ENCODE assay signal across 18 cellular contexts in the genomic region with DNA sequence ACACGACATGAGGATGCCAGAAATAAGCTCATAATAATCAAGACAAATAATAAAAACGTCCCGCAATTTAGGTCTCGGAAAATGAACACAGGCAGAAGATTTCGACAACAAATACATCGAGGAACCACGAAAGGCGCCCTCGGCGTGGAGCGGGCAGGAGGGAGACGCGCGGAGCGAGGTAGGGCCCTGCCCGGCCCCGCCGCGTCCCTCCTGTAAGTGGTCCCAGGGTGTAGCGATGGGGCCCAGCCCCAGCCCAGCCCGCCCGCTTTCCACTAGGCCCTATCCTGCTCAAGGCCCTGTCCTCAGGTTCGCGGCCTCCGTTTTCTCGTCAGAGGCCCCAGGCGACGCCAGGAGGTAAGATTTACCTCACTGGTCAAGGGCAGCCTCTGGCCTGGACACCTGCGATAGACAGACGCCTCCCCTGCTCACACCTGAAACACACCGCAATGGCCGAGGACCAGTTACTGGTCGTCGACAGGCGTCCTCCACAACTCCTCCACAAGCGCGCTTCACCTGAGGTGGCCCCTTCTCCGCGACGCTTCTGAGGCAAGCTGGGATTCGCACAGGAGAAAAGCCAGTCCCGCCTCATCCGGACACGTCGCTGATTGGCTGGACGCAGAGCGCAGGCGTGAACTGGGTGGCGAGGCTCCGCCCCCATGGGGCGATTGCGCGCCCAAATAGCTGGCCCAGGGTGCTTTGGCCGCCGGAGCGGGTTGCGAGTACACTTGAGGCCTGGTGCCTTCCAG. TPM values are rescaled to one million over a fixed set of nuclear protein-coding genes. Genes with fewer than 3 reads are reported as not detected.
"Had no signal": no experiment of that assay in that cellular context is flagged by ENCODE, and none has a peak within 500 bp of the region (broad histone marks: within the 10 kb centered on the region; RNA-seq: fewer than 3 reads in every experiment).

A gene (minus strand): TSS at position 543 of the 746 bp plus-strand sequence. CDS start 1,527 bp downstream, outside the sequence.

- H3K4me3 ChIP-seq: adrenal gland, dorsolateral prefrontal cortex, gastrocnemius medialis, heart left ventricle, pancreas had no signal

- H3K4me1 ChIP-seq: adrenal gland, gastrocnemius medialis, pancreas had no signal

- H3K27ac ChIP-seq: adrenal gland, dorsolateral prefrontal cortex, gastrocnemius medialis, heart left ventricle, pancreas, WERI-Rb-1 had no signal

- DNase-seq: activated CD4-positive, alpha-beta T cell treated with anti-CD3 and anti-CD28 coated beads for 4 hours; activated CD8-positive, alpha-beta T cell treated with anti-CD3 and anti-CD28 coated beads for 36 hours; activated effector memory CD4-positive, alpha-beta T cell treated with Interleukin-2 at 50 U/mL for 16 hours; activated T-cell treated with anti-CD3 and anti-CD28 coated beads, Interleukin-2, amount 50 U/mL, for 4 hours; adrenal gland; dorsolateral prefrontal cortex; endodermal cell; gastrocnemius medialis; mammary epithelial cell; naive thymus-derived CD4-positive, alpha-beta T cell; stimulated activated CD4-positive, alpha-beta T cell treated with anti-CD3 and anti-CD28 coated beads, Interleukin-2, amount 100 ng/mL, for 48 hours; stimulated activated naive CD4-positive, alpha-beta T cell; WERI-Rb-1 had no signal

- H3K27ac Mint-ChIP-seq: activated CD8-positive, alpha-beta T cell treated with anti-CD3 and anti-CD28 coated beads for 36 hours; activated naive CD4-positive, alpha-beta T cell treated with anti-CD3 and anti-CD28 coated beads, Interleukin-2, amount 50 U/mL, for 24 hours; T-helper 1 cell treated with Interleukin-12 subunit alpha and Interleukin-12 subunit beta and Interleukin-4 antibody, amounts not matched to agents 30 μg/mL and 1 μg/mL, for 36 hours; type B pancreatic cell had no signal

- H3K9me3 Mint-ChIP-seq: activated CD8-positive, alpha-beta T cell treated with anti-CD3 and anti-CD28 coated beads for 36 hours; activated naive CD4-positive, alpha-beta T cell treated with anti-CD3 and anti-CD28 coated beads, Interleukin-2, amount 50 U/mL, for 24 hours; activated T-cell treated with anti-CD3 and anti-CD28 coated beads, Interleukin-2, amount 50 U/mL, for 4 hours; endodermal cell; naive thymus-derived CD4-positive, alpha-beta T cell; T-helper 1 cell treated with Interleukin-12 subunit alpha and Interleukin-12 subunit beta and Interleukin-4 antibody, amounts not matched to agents 30 μg/mL and 1 μg/mL, for 36 hours; type B pancreatic cell had no signal

- H3K4me1 Mint-ChIP-seq: activated naive CD4-positive, alpha-beta T cell treated with anti-CD3 and anti-CD28 coated beads, Interleukin-2, amount 50 U/mL, for 24 hours; endodermal cell had no signal

- H3K27me3 Mint-ChIP-seq: activated CD8-positive, alpha-beta T cell treated with anti-CD3 and anti-CD28 coated beads for 36 hours; activated naive CD4-positive, alpha-beta T cell treated with anti-CD3 and anti-CD28 coated beads, Interleukin-2, amount 50 U/mL, for 24 hours; naive thymus-derived CD4-positive, alpha-beta T cell; type B pancreatic cell had no signal

- ATAC-seq: activated CD8-positive, alpha-beta T cell treated with anti-CD3 and anti-CD28 coated beads for 36 hours; activated T-cell treated with anti-CD3 and anti-CD28 coated beads, Interleukin-2, amount 50 U/mL, for 4 hours; gastrocnemius medialis; naive thymus-derived CD4-positive, alpha-beta T cell; pancreas had no signal

- H3K4me3 Mint-ChIP-seq: activated CD8-positive, alpha-beta T cell treated with anti-CD3 and anti-CD28 coated beads for 36 hours; activated naive CD4-positive, alpha-beta T cell treated with anti-CD3 and anti-CD28 coated beads, Interleukin-2, amount 50 U/mL, for 24 hours; activated T-cell treated with anti-CD3 and anti-CD28 coated beads, Interleukin-2, amount 50 U/mL, for 4 hours; endodermal cell; naive thymus-derived CD4-positive, alpha-beta T cell; T-helper 1 cell treated with Interleukin-12 subunit alpha and Interleukin-12 subunit beta and Interleukin-4 antibody, amounts not matched to agents 30 μg/mL and 1 μg/mL, for 36 hours; type B pancreatic cell had no signal

- H3K27me3 ChIP-seq: adrenal gland, dorsolateral prefrontal cortex, gastrocnemius medialis, heart left ventricle, pancreas had no signal

- H3K9me3 ChIP-seq: adrenal gland, gastrocnemius medialis, heart left ventricle, pancreas had no signal

RNA-seq across cellular contexts. Expression of the gene that starts here (rescaled TPM):
- total RNA-seq: endodermal cell, heart left ventricle had no signal
